In the genomic region with DNA sequence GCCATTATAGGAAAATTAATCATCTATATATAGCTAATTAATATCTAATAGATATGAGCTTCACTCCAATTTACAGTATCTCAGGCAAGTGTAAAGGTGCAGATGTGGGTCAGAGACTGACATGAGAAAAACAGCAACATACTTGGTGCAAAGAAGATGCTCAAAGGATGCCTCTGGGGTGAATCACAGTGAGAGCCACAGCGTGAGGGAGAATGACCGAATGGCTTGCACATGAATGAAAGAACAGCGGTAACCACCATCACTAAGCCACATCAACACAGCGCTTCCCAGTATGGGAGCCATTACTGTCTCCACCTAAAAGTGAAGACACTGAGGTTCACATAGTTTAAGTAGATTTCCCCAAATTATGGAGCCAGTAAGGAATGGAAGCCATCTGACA, we compare ENCODE assay signal across 27 cellular contexts.
"Had no signal": no experiment of that assay in that cellular context is flagged by ENCODE, and none has a peak within 500 bp of the region (broad histone marks: within the 10 kb centered on the region; RNA-seq: fewer than 3 reads in every experiment).

No MANE protein-coding gene starts in this region.

- H3K27me3 ChIP-seq: left lung, right atrium auricular region, suprapubic skin, tibial nerve had no signal

- H3K4me1 ChIP-seq: left lung, lower lobe of right lung, suprapubic skin had no signal

- H3K4me3 ChIP-seq: left lung, lower lobe of right lung, mucosa of descending colon, right atrium auricular region, suprapubic skin, tibial nerve had no signal

- ATAC-seq: activated CD8-positive, alpha-beta T cell treated with anti-CD3 and anti-CD28 coated beads for 36 hours; activated naive CD8-positive, alpha-beta T cell treated with anti-CD3 and anti-CD28 coated beads, Interleukin-2, amount 50 U/mL, for 24 hours; activated T-cell treated with anti-CD3 and anti-CD28 coated beads, Interleukin-2, amount 50 U/mL, for 4 hours; activated T-helper 17 cell treated with anti-CD3 and anti-CD28 coated beads, Interleukin-2, amount 50 U/mL, for 72 hours; left lung; lower lobe of right lung; mucosa of descending colon; natural killer cell treated with Interleukin-12 subunit alpha and Interleukin-12 subunit beta and Interleukin-15 and Interleukin-18, amount 100 ng/mL, for 72 hours had no signal

- H3K27ac Mint-ChIP-seq: activated CD4-positive, alpha-beta T cell treated with anti-CD3 and anti-CD28 coated beads, Interleukin-2, amount 10 ng/mL, durations not matched to agents 7 days and 5 days; activated CD8-positive, alpha-beta T cell treated with anti-CD3 and anti-CD28 coated beads for 36 hours; activated naive CD4-positive, alpha-beta T cell treated with anti-CD3 and anti-CD28 coated beads, Interleukin-2, amount 50 U/mL, for 24 hours; activated naive CD8-positive, alpha-beta T cell treated with anti-CD3 and anti-CD28 coated beads, Interleukin-2, amount 50 U/mL, for 24 hours; activated T-helper 17 cell treated with anti-CD3 and anti-CD28 coated beads, Interleukin-2, amount 50 U/mL, for 72 hours; natural killer cell treated with Interleukin-12 subunit alpha and Interleukin-12 subunit beta and Interleukin-15 and Interleukin-18, amount 100 ng/mL, for 72 hours; T-helper 2 cell treated with Interferon-gamma antibody and Interleukin-4, amounts not matched to agents 5 μg/mL and 100 μg/mL, for 36 hours had no signal

- DNase-seq: activated CD4-positive, alpha-beta T cell treated with anti-CD3 and anti-CD28 coated beads, Interleukin-2, amount 10 ng/mL, durations not matched to agents 7 days and 5 days; activated CD4-positive, CD25-positive, alpha-beta regulatory T cell treated with anti-CD3 and anti-CD28 coated beads, Interleukin-2, amount 50 U/mL, for 72 hours; activated CD8-positive, alpha-beta T cell treated with anti-CD3 and anti-CD28 coated beads for 36 hours; activated gamma-delta T cell treated with Interleukin-2 at 50 U/mL for 16 hours; activated naive CD8-positive, alpha-beta T cell treated with anti-CD3 and anti-CD28 coated beads, Interleukin-2, amount 50 U/mL, for 24 hours; activated T-cell treated with anti-CD3 and anti-CD28 coated beads, Interleukin-2, amount 50 U/mL, for 4 hours; aorta; central memory CD4-positive, alpha-beta T cell; dermis blood vessel endothelial cell; effector CD8-positive, alpha-beta T cell; kidney glomerular epithelial cell; left lung; lower lobe of right lung; mesenchymal stem cell; mucosa of descending colon; stimulated activated CD4-positive, alpha-beta T cell treated with anti-CD3 and anti-CD28 coated beads, Interleukin-15, amount 100 ng/mL, for 24 hours; stimulated activated CD4-positive, alpha-beta T cell treated with anti-CD3 and anti-CD28 coated beads, Interleukin-2, amount 100 ng/mL, for 24 hours; stimulated activated naive CD4-positive, alpha-beta T cell; T-helper 1 cell had no signal

- H3K4me3 Mint-ChIP-seq: activated CD4-positive, alpha-beta T cell treated with anti-CD3 and anti-CD28 coated beads, Interleukin-2, amount 10 ng/mL, durations not matched to agents 7 days and 5 days; activated CD8-positive, alpha-beta T cell treated with anti-CD3 and anti-CD28 coated beads for 36 hours; activated naive CD4-positive, alpha-beta T cell treated with anti-CD3 and anti-CD28 coated beads, Interleukin-2, amount 50 U/mL, for 24 hours; activated naive CD8-positive, alpha-beta T cell treated with anti-CD3 and anti-CD28 coated beads, Interleukin-2, amount 50 U/mL, for 24 hours; activated T-cell treated with anti-CD3 and anti-CD28 coated beads, Interleukin-2, amount 50 U/mL, for 4 hours; activated T-helper 17 cell treated with anti-CD3 and anti-CD28 coated beads, Interleukin-2, amount 50 U/mL, for 72 hours; natural killer cell treated with Interleukin-12 subunit alpha and Interleukin-12 subunit beta and Interleukin-15 and Interleukin-18, amount 100 ng/mL, for 72 hours; T-helper 2 cell treated with Interferon-gamma antibody and Interleukin-4, amounts not matched to agents 5 μg/mL and 100 μg/mL, for 36 hours had no signal

- H3K27ac ChIP-seq: left lung, lower lobe of right lung, right atrium auricular region, suprapubic skin, tibial nerve, VCaP had no signal

- H3K27me3 Mint-ChIP-seq: activated CD8-positive, alpha-beta T cell treated with anti-CD3 and anti-CD28 coated beads for 36 hours; activated naive CD4-positive, alpha-beta T cell treated with anti-CD3 and anti-CD28 coated beads, Interleukin-2, amount 50 U/mL, for 24 hours; activated naive CD8-positive, alpha-beta T cell treated with anti-CD3 and anti-CD28 coated beads, Interleukin-2, amount 50 U/mL, for 24 hours; activated T-helper 17 cell treated with anti-CD3 and anti-CD28 coated beads, Interleukin-2, amount 50 U/mL, for 72 hours; natural killer cell treated with Interleukin-12 subunit alpha and Interleukin-12 subunit beta and Interleukin-15 and Interleukin-18, amount 100 ng/mL, for 72 hours had no signal

- H3K9me3 Mint-ChIP-seq: activated CD8-positive, alpha-beta T cell treated with anti-CD3 and anti-CD28 coated beads for 36 hours; activated naive CD4-positive, alpha-beta T cell treated with anti-CD3 and anti-CD28 coated beads, Interleukin-2, amount 50 U/mL, for 24 hours; activated naive CD8-positive, alpha-beta T cell treated with anti-CD3 and anti-CD28 coated beads, Interleukin-2, amount 50 U/mL, for 24 hours; activated T-cell treated with anti-CD3 and anti-CD28 coated beads, Interleukin-2, amount 50 U/mL, for 4 hours; activated T-helper 17 cell treated with anti-CD3 and anti-CD28 coated beads, Interleukin-2, amount 50 U/mL, for 72 hours; natural killer cell treated with Interleukin-12 subunit alpha and Interleukin-12 subunit beta and Interleukin-15 and Interleukin-18, amount 100 ng/mL, for 72 hours; T-helper 2 cell treated with Interferon-gamma antibody and Interleukin-4, amounts not matched to agents 5 μg/mL and 100 μg/mL, for 36 hours had no signal

- H3K36me3 ChIP-seq: left lung, lower lobe of right lung, right atrium auricular region, suprapubic skin, tibial nerve had no signal
